25 cellular contexts compared by ENCODE assay signal in the genomic region with DNA sequence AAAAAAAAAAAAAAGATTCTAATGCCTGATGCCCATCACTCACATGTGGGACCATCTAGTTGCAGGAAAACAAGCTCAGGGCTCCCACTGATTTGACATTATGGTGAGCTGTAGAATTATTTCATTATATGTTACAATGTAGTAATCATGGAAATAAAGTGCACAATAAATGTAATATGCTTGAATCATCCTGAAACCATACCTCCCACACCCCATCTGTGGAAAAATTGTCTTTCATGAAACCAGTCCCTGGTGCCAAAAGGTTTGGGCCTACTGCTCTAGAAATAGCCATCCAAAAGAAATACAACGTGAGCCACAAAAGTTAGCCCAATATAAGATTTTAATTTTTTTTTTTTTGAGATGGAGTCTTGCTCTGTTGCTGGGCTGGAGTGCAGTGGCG.
"Had no signal": no experiment of that assay in that cellular context is flagged by ENCODE, and none has a peak within 500 bp of the region (broad histone marks: within the 10 kb centered on the region; RNA-seq: fewer than 3 reads in every experiment).

No MANE protein-coding gene starts in this region.

- H3K27ac ChIP-seq: KMS-11, Peyer's patch, RWPE1, SJCRH30, VCaP had no signal

- H3K27me3 ChIP-seq: Peyer's patch, SJCRH30 had no signal

- H3K36me3 ChIP-seq: Peyer's patch, SJCRH30 had no signal

- H3K4me3 ChIP-seq: Peyer's patch, SJCRH30 had no signal

- H3K9ac ChIP-seq: KMS-11, SK-N-SH had no signal

- H3K4me1 ChIP-seq: SJCRH30 had no signal

- DNase-seq: activated CD4-positive, alpha-beta memory T cell treated with anti-CD3 and anti-CD28 coated beads, Interleukin-2, amount 10 ng/mL, durations not matched to agents 7 days and 5 days; activated CD4-positive, alpha-beta T cell treated with anti-CD3 and anti-CD28 coated beads, Interleukin-2, amount 50 U/mL, for 1 hour; activated CD4-positive, CD25-positive, alpha-beta regulatory T cell; activated gamma-delta T cell; activated naive CD4-positive, alpha-beta T cell treated with anti-CD3 and anti-CD28 coated beads for 36 hours; activated T-cell treated with anti-CD3 and anti-CD28 coated beads for 4 hours; activated T-cell treated with anti-CD3 and anti-CD28 coated beads, Interleukin-2, amount 50 U/mL, for 48 hours; MV-4-11; NCI-H1092 treated with DMSO at 0.1 percent for 48 hours; NCI-H1417 treated with DMSO at 0.1 percent for 48 hours; NCI-H1694 treated with DMSO at 0.1 percent for 48 hours; NCI-H2029 treated with DMSO at 0.1 percent for 48 hours; NCI-H345; NCI-H510A; NCI-H69; NK-92 treated with Interleukin-12 subunit alpha and Interleukin-12 subunit beta, amount 100 ng/mL, for 24 hours; Peyer's patch; Right ventricle myocardium superior; SJCRH30; SK-N-SH; T-helper 1 cell had no signal

- H3K9me3 ChIP-seq: Peyer's patch, SJCRH30, SK-N-SH had no signal

- ATAC-seq: activated T-helper 17 cell treated with anti-CD3 and anti-CD28 coated beads, Interleukin-2, amount 50 U/mL, for 72 hours had no signal
